In the genomic region with DNA sequence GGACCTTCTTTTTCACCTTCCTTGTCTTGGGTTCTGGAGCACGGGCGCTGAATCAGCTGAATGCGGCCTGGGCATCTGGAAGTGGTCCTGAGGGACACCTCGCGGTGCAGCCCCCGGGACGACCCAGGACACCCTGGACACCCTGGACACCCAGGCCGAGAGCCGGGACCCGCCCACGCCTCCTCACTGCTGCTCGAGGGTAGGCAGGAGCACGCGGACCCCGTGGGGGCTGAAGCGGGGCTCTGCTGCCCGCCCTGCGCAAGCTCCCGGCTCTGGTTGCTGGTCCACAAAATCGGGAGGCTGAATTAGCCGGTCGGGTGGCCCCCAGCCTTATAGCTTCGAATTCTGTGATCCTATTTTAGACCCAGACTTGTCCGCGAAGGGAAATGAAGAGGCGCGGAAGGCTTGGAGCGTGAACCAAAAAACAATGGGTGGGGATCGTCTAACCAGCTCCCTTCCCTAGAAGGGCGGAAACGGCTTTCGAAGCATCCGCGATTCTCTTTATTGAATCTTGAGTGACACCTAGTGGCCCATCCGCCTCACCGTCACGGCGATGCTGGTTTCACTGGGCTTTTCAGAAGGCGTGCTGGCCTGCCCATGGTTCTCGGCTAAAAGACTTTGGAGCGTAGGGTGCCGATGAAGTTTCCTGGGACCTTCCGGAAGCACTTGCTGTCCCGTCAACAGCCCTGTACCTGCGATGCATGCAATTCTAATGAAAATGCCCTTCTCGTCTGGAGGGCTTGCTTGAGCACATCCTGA, we compare ENCODE assay signal across 8 cellular contexts. TPM values are rescaled to one million over a fixed set of nuclear protein-coding genes. Genes with fewer than 3 reads are reported as not detected.
A peak's percentile ranks its signal among the peaks of the same experiment; 100 is the strongest.
DNase-seq lines count a peak whose midpoint lies in the region; ATAC-seq and TF ChIP-seq lines count a peak whose summit lies in the region.

No MANE protein-coding gene starts in this region.

- peak overlapping the region; percentile 45 for H3K14ac ChIP-seq in trophoblast cell (ENCODE audit: low read length)

- H3K4me2 ChIP-seq in SU-DHL-6 (ENCODE audit: low read depth, low read length, poor library complexity, severe bottlenecking) (peak overlapping the region; percentile 35), trophoblast cell (ENCODE audit: low read length) (peak overlapping the region; percentile 99)

- intact Hi-C loops in cardiac septum (cut with DNase I), result loop anchor here (1.0 to 5.0 kb wide), 8 partner anchors 110 to 599 kb away; a partner anchor contains a TSS

- no peaks in the 10 kb centered on the region for H3K36me3 ChIP-seq in SU-DHL-6 (ENCODE audit: low read length)
- H3K36me3 ChIP-seq in trophoblast cell (ENCODE audit: control insufficient read depth in 1 of 2, insufficient read depth in 2 of 2, low read length in 2 of 2), result no peaks in the 10 kb centered on the region
- no peaks in the 10 kb centered on the region for H3K36me3 ChIP-seq in tibial nerve

- TF ChIP-seq CTCF in GM12864 (IDR thresholded peaks at IDR 0.05; ENCODE audit: low read depth, low read length, missing control alignments), result peak; percentile 80
- peak; percentile 66 for TF ChIP-seq CTCF in SU-DHL-6 (IDR thresholded peaks at IDR 0.05; ENCODE audit: insufficient read depth, low read length, poor library complexity, severe bottlenecking)
- TF ChIP-seq CTCF in tibial nerve (IDR thresholded peaks at IDR 0.05), result peak; percentile 71 to 93 (median 77)

- H3K23ac ChIP-seq in trophoblast cell (ENCODE audit: low read length), result no peak overlapping the region

- H3K27ac ChIP-seq in SU-DHL-6 (ENCODE audit: low read depth, low read length) (no peak overlapping the region), trophoblast cell (ENCODE audit: low read depth, low read length) (no peak overlapping the region), tibial nerve (peak overlapping the region in 2 of 4 donors; percentile 21 to 68)

- no peaks in the 10 kb centered on the region for H3K9me3 Mint-ChIP-seq in activated naive CD8-positive, alpha-beta T cell treated with anti-CD3 and anti-CD28 coated beads, Interleukin-2, amount 10 ng/mL, durations not matched to agents 7 days and 5 days

- no peaks in the 10 kb centered on the region for H3K79me2 ChIP-seq in SU-DHL-6 (ENCODE audit: insufficient read depth, low read length)
- no peaks in the 10 kb centered on the region for H3K79me2 ChIP-seq in trophoblast cell (ENCODE audit: control insufficient read depth, insufficient read depth, low read length, poor library complexity)

- H3K27me3 Mint-ChIP-seq in activated naive CD8-positive, alpha-beta T cell treated with anti-CD3 and anti-CD28 coated beads, Interleukin-2, amount 10 ng/mL, durations not matched to agents 7 days and 5 days, result peaks cover 18% of the 10 kb centered on the region

- H3K79me1 ChIP-seq in trophoblast cell (ENCODE audit: low read length), result no peaks in the 10 kb centered on the region

- DNase-seq in GM12864 (ENCODE audit: low read depth) (peak; percentile 64), NCI-H1105 treated with DMSO at 0.1 percent for 48 hours (lab: John Stamatoyannopoulos, UW) (peak; percentile 83), cardiac septum (ENCODE audit: low spot score) (peak; percentile 91), trophoblast cell (peak; percentile 84 to 97), tibial nerve (ENCODE audit: low spot score in 2 of 2) (peak; percentile 86 to 95)
- DNase-seq in activated naive CD8-positive, alpha-beta T cell treated with anti-CD3 and anti-CD28 coated beads, Interleukin-2, amount 10 ng/mL, durations not matched to agents 7 days and 5 days, result peak; percentile 79

- TF ChIP-seq EP300 in tibial nerve (IDR thresholded peaks at IDR 0.05), result peak in 1 of 2 donors; percentile 37

- H3K27me3 ChIP-seq in SU-DHL-6 (ENCODE audit: low read length) (no peaks in the 10 kb centered on the region), trophoblast cell (ENCODE audit: insufficient read depth, low read length) (no peaks in the 10 kb centered on the region), tibial nerve (peaks cover 0 to 12% of the 10 kb centered on the region in 2 donors)

- H3K4me3 Mint-ChIP-seq in activated naive CD8-positive, alpha-beta T cell treated with anti-CD3 and anti-CD28 coated beads, Interleukin-2, amount 10 ng/mL, durations not matched to agents 7 days and 5 days, result peak overlapping the region; percentile 87

- H2AFZ ChIP-seq in SU-DHL-6 (ENCODE audit: low read depth, low read length, severe bottlenecking) (no peak overlapping the region), trophoblast cell (ENCODE audit: insufficient read depth, low read length, poor library complexity) (peak overlapping the region; percentile 82)

- no peaks in the 10 kb centered on the region for H3K9me2 ChIP-seq in SU-DHL-6 (replicated peaks; ENCODE audit: insufficient read depth, low read length)

- peak overlapping the region; percentile 12 for H2BK120ac ChIP-seq in trophoblast cell (ENCODE audit: insufficient read depth, low read length, poor library complexity)

- H3K36me3 Mint-ChIP-seq in activated naive CD8-positive, alpha-beta T cell treated with anti-CD3 and anti-CD28 coated beads, Interleukin-2, amount 10 ng/mL, durations not matched to agents 7 days and 5 days, result no peaks in the 10 kb centered on the region

- H3K9ac ChIP-seq in SU-DHL-6 (ENCODE audit: low read length) (no peak overlapping the region), trophoblast cell (ENCODE audit: low read length) (no peak overlapping the region)

- no peak for TF ChIP-seq POLR2A in tibial nerve (IDR thresholded peaks at IDR 0.05)

- H3K9me3 ChIP-seq in SU-DHL-6 (ENCODE audit: insufficient read depth, low read length), result no peaks in the 10 kb centered on the region
- H3K9me3 ChIP-seq in trophoblast cell (ENCODE audit: insufficient read depth, low read depth, low read length), result no peaks in the 10 kb centered on the region
- no peaks in the 10 kb centered on the region for H3K9me3 ChIP-seq in tibial nerve

- H4K8ac ChIP-seq in trophoblast cell (ENCODE audit: low read depth, low read length), result peak overlapping the region; percentile 72

- H2BK12ac ChIP-seq in trophoblast cell (ENCODE audit: low read length), result no peak overlapping the region

- H3K4me1 Mint-ChIP-seq in activated naive CD8-positive, alpha-beta T cell treated with anti-CD3 and anti-CD28 coated beads, Interleukin-2, amount 10 ng/mL, durations not matched to agents 7 days and 5 days, result peaks cover 28% of the 10 kb centered on the region

- peak overlapping the region; percentile 31 for H4K91ac ChIP-seq in trophoblast cell (ENCODE audit: low read depth, low read length)

- H3K4me1 ChIP-seq in trophoblast cell (ENCODE audit: control insufficient read depth in 1 of 2, insufficient read depth in 2 of 2, low read length in 2 of 2) (peaks cover 0 to 8% of the 10 kb centered on the region in 2 experiments), tibial nerve (peaks cover 0 to 11% (median 6%) of the 10 kb centered on the region in 4 donors)

- no peak overlapping the region for H2AK5ac ChIP-seq in trophoblast cell (ENCODE audit: low read length)

- peak overlapping the region; percentile 87 for H3K27ac Mint-ChIP-seq in activated naive CD8-positive, alpha-beta T cell treated with anti-CD3 and anti-CD28 coated beads, Interleukin-2, amount 10 ng/mL, durations not matched to agents 7 days and 5 days

- H3K4me3 ChIP-seq in GM12864 (ENCODE audit: low read depth, low read length) (peak overlapping the region; percentile 64), SU-DHL-6 (ENCODE audit: insufficient read depth, low read length, poor library complexity, severe bottlenecking) (no peak overlapping the region), trophoblast cell (ENCODE audit: low read depth, low read length) (peak overlapping the region; percentile 71), tibial nerve (peak overlapping the region; percentile 44 to 61 (median 52))

- peak; percentile 86 for ATAC-seq in HG02759 (IDR thresholded peaks at IDR 0.05; ENCODE audit: unreplicated experiment)
- peak; percentile 83 for ATAC-seq in activated naive CD8-positive, alpha-beta T cell treated with anti-CD3 and anti-CD28 coated beads, Interleukin-2, amount 10 ng/mL, durations not matched to agents 7 days and 5 days (ENCODE audit: low read depth)

- no peak overlapping the region for H3K18ac ChIP-seq in trophoblast cell (ENCODE audit: low read length)

- WGBS in trophoblast cell (ENCODE audit: extremely low coverage, insufficient coverage, insufficient read length), result no CpG with 5 or more reads among the region's 46 CpGs
- 0 to 1% methylated on average over 29 to 46 of the region's 46 CpGs for WGBS in tibial nerve, 2 donors

- no peak overlapping the region for H3K4ac ChIP-seq in trophoblast cell (ENCODE audit: low read depth, low read length)

- POLR2A ChIA-PET in activated naive CD8-positive, alpha-beta T cell treated with anti-CD3 and anti-CD28 coated beads, Interleukin-2, amount 10 ng/mL, durations not matched to agents 7 days and 5 days (lab: Charles Lee), result interaction anchor here (0.6 to 2.2 kb wide), 13 partner anchors 9 to 660 kb away, joined by 3 to 13 read pairs (median 4); a partner anchor contains a TSS

- no peak overlapping the region for H2BK5ac ChIP-seq in trophoblast cell (ENCODE audit: low read depth, low read length, poor library complexity)

- H4K12ac ChIP-seq in trophoblast cell (ENCODE audit: low read depth, low read length), result no peak overlapping the region

- H3F3A ChIP-seq in SU-DHL-6 (ENCODE audit: insufficient read depth), result no peaks in the 10 kb centered on the region

- no peaks in the 10 kb centered on the region for H4K20me1 ChIP-seq in SU-DHL-6 (ENCODE audit: low read depth, low read length)

RNA-seq across cellular contexts. Expression of a gene that starts 46.3 kb away (rescaled TPM):
- 10 to 100 TPM; 40.6 to 44.3 TPM for total RNA-seq in activated naive CD8-positive, alpha-beta T cell treated with anti-CD3 and anti-CD28 coated beads, Interleukin-2, amount 10 ng/mL, durations not matched to agents 7 days and 5 days
- 4.4 TPM for total RNA-seq in cardiac septum
- polyA plus RNA-seq in trophoblast cell (2013), result 0.21 and 0.22 TPM in 2 replicates
- total RNA-seq in tibial nerve, result 10 to 100 TPM in 2 of 4 donors, 1 to 10 TPM in 2; 9.0 to 20.8 (median 11.4) TPM
